ENCODE assay signal across 9 cellular contexts in genomic region chr10:111590703-111591102, GRCh38.
"Had no signal": no experiment of that assay in that cellular context is flagged by ENCODE, and none has a peak within 500 bp of the region (broad histone marks: within the 10 kb centered on the region; RNA-seq: fewer than 3 reads in every experiment).

No MANE protein-coding gene starts in this region.

- H3K4me3 ChIP-seq: GM23248, GM23338, HAP-1 had no signal

- H3K9ac ChIP-seq: GM23248 had no signal

- ATAC-seq: GM23338, HCT116 had no signal

- H3K9me3 ChIP-seq: HAP-1 had no signal

- H3K4me2 ChIP-seq: GM23338 had no signal

- H3K27ac ChIP-seq: GM23248 had no signal

- H3K4me1 ChIP-seq: HAP-1 had no signal

- H3K36me3 ChIP-seq: HAP-1 had no signal

- DNase-seq: GM23248, GOT3, H7, H9, HCEC 1CT, HFFc6 had no signal
